13 cellular contexts compared by ENCODE assay signal in genomic region chr6:74870403-74870802, GRCh38.
DNase-seq lines count a peak whose midpoint lies in the region; ATAC-seq, FAIRE-seq and TF ChIP-seq lines count a peak whose summit lies in the region.
"Had no signal": no experiment of that assay in that cellular context is flagged by ENCODE, and none has a peak within 500 bp of the region (broad histone marks: within the 10 kb centered on the region; RNA-seq: fewer than 3 reads in every experiment).

No MANE protein-coding gene starts in this region.

- no peak overlapping the region for H3K27ac ChIP-seq in GM12878 (ENCODE audit: control insufficient read depth, insufficient read depth)
- no peak overlapping the region for H3K27ac ChIP-seq in neural progenitor cell
- no peak overlapping the region for H3K27ac ChIP-seq in right cardiac atrium (ENCODE audit: low read length)
- no peak overlapping the region for H3K27ac ChIP-seq in dorsolateral prefrontal cortex
- H3K27ac ChIP-seq: RWPE1 had no signal

- H3K9me3 ChIP-seq in GM12878 (replicated peaks; ENCODE audit: control insufficient read depth, insufficient read depth, low read length) = no peaks in the 10 kb centered on the region
- H3K9me3 ChIP-seq in neural progenitor cell (ENCODE audit: low read depth) = no peaks in the 10 kb centered on the region
- no peaks in the 10 kb centered on the region for H3K9me3 ChIP-seq in right cardiac atrium (ENCODE audit: control insufficient read depth, low read length)

- no peaks in the 10 kb centered on the region for H3K9me3 Mint-ChIP-seq in neural progenitor cell

- no peak overlapping the region for H3K4me2 ChIP-seq in GM12878 (ENCODE audit: control insufficient read depth, insufficient read depth)
- no peak overlapping the region for H3K4me2 ChIP-seq in neural progenitor cell

- H3K27ac Mint-ChIP-seq in neural progenitor cell = no peak overlapping the region
- H3K27ac Mint-ChIP-seq: activated naive CD4-positive, alpha-beta T cell treated with anti-CD3 and anti-CD28 coated beads, Interleukin-2, amount 50 U/mL, for 24 hours had no signal

- RAD21 ChIA-PET in GM12878 (lab: Charles Lee; ENCODE audit: unreplicated experiment) = no interaction called here

- intact Hi-C loops in GM12878 (cut with micrococcal nuclease; ENCODE audit: unreplicated experiment) (no loop called here), right cardiac atrium (cut with DNase I) (no loop called here), dorsolateral prefrontal cortex (cut with DNase I) (no loop called here)

- no peaks in the 10 kb centered on the region for H3K36me3 Mint-ChIP-seq in neural progenitor cell
- H3K36me3 Mint-ChIP-seq: activated naive CD4-positive, alpha-beta T cell treated with anti-CD3 and anti-CD28 coated beads, Interleukin-2, amount 50 U/mL, for 24 hours had no signal

- H3K9ac ChIP-seq in GM12878 (ENCODE audit: control insufficient read depth, insufficient read depth, low read length) (no peak overlapping the region), neural progenitor cell (no peak overlapping the region)

- CTCF ChIA-PET in GM12878 (lab: Yijun Ruan, JAX) = interaction anchor here (0.8 to 0.9 kb wide), 2 partner anchors 462 to 779 kb away, joined by 3 read pairs; no protein-coding TSS in a partner anchor

- WGBS in GM12878 (ENCODE audit: insufficient coverage, insufficient replicate concordance, low lambda C conversion rate, missing lambda C conversion rate) = 27% methylated on average over 2 of the region's 2 CpGs
- WGBS in right cardiac atrium = 44% methylated on average over 2 of the region's 2 CpGs

- H3K79me2 ChIP-seq in GM12878 (ENCODE audit: control insufficient read depth, insufficient read depth, low read length) (no peaks in the 10 kb centered on the region), neural progenitor cell (ENCODE audit: low read depth) (no peaks in the 10 kb centered on the region)

- no peak for TF ChIP-seq EP300 in GM12878 (IDR thresholded peaks at IDR 0.05; ENCODE audit: borderline replicate concordance in 1 of 2, control insufficient read depth in 1 of 2, low read depth in 2 of 2, low read length in 2 of 2)

- peak; percentile 64 for ATAC-seq in HG03342 (IDR thresholded peaks at IDR 0.05; ENCODE audit: unreplicated experiment)
- ATAC-seq in GM12878 = peak; percentile 70
- ATAC-seq in right cardiac atrium = no peak

- TF ChIP-seq CTCF in GM12878 (IDR thresholded peaks at IDR 0.05 in 2 of 3, conservative IDR thresholded peaks at IDR 0.05 in 1 of 3; ENCODE audit: control insufficient read depth in 2 of 3, extremely low read depth in 1 of 3, insufficient read depth in 1 of 3, low read depth in 3 of 3, low read length in 3 of 3) (0 out of 6 replicates have a peak, but pooled peaks of 1 of the 3 experiments have one; percentile 10), neural progenitor cell (IDR thresholded peaks at IDR 0.05) (peak; percentile 21), dorsolateral prefrontal cortex (IDR thresholded peaks at IDR 0.05 in 54 of 56, conservative IDR thresholded peaks at IDR 0.05 in 2 of 56; ENCODE audit: low read depth in 1 of 56, partially characterized antibody in 56 of 56) (peak in 3 of 56 donors; percentile 14 to 20 (median 15))

- FAIRE-seq in GM12891 (lab: Jason Lieb, UNC) = peak; percentile 41
- FAIRE-seq in GM12878 (lab: Jason Lieb, UNC) = no peak

- TF ChIP-seq RAD21 in GM12878 (IDR thresholded peaks at IDR 0.05; ENCODE audit: insufficient read depth, low read depth, low read length) = no peak

- no peaks in the 10 kb centered on the region for H3F3A ChIP-seq in neural progenitor cell (ENCODE audit: low read depth)

- H3K4me1 ChIP-seq in GM12878 (ENCODE audit: control insufficient read depth, insufficient read depth, low read length) = no peaks in the 10 kb centered on the region
- no peaks in the 10 kb centered on the region for H3K4me1 ChIP-seq in neural progenitor cell
- no peaks in the 10 kb centered on the region for H3K4me1 ChIP-seq in right cardiac atrium (ENCODE audit: control insufficient read depth, insufficient read depth, low read length)

- H3K27me3 ChIP-seq in GM12878 (replicated peaks in 1 of 2; ENCODE audit: control insufficient read depth in 2 of 2, insufficient read depth in 2 of 2, low read length in 1 of 2) = no peaks in the 10 kb centered on the region
- no peaks in the 10 kb centered on the region for H3K27me3 ChIP-seq in neural progenitor cell
- H3K27me3 ChIP-seq in right cardiac atrium (ENCODE audit: control insufficient read depth, insufficient read depth) = no peaks in the 10 kb centered on the region
- H3K27me3 ChIP-seq in dorsolateral prefrontal cortex = no peaks in the 10 kb centered on the region

- no peaks in the 10 kb centered on the region for H3K27me3 Mint-ChIP-seq in neural progenitor cell (ENCODE audit: insufficient read depth, low read depth)
- H3K27me3 Mint-ChIP-seq: activated naive CD4-positive, alpha-beta T cell treated with anti-CD3 and anti-CD28 coated beads, Interleukin-2, amount 50 U/mL, for 24 hours had no signal

- BruUV-seq in GM12878 (replicated peaks; lab: Mats Ljungman, UMichigan) = no TSS peak

- TF ChIP-seq POLR2A in GM12891 (IDR thresholded peaks at IDR 0.05; ENCODE audit: low read depth, low read length) = no peak
- no peak for TF ChIP-seq POLR2A in GM12878 (IDR thresholded peaks at IDR 0.05; ENCODE audit: low read depth, low read length)

- no peak overlapping the region for H3K4me3 Mint-ChIP-seq in neural progenitor cell
- H3K4me3 Mint-ChIP-seq: activated naive CD4-positive, alpha-beta T cell treated with anti-CD3 and anti-CD28 coated beads, Interleukin-2, amount 50 U/mL, for 24 hours had no signal

- H3K36me3 ChIP-seq in GM12878 (ENCODE audit: control insufficient read depth in 2 of 2, insufficient read depth in 2 of 2, low read length in 1 of 2) (no peaks in the 10 kb centered on the region), neural progenitor cell (no peaks in the 10 kb centered on the region)

- POLR2A ChIA-PET in GM12878 (lab: Charles Lee) = no interaction called here

- no peaks in the 10 kb centered on the region for H4K20me1 ChIP-seq in GM12878 (ENCODE audit: control insufficient read depth, insufficient read depth)
- H4K20me1 ChIP-seq in neural progenitor cell (ENCODE audit: low read depth) = no peaks in the 10 kb centered on the region

- no peak for DNase-seq in GM12891 (ENCODE audit: insufficient read length, low spot score)
- no peak for DNase-seq in GM12878 (ENCODE audit: low read depth, low spot score)
- DNase-seq in neural progenitor cell (ENCODE audit: low spot score) = no peak
- DNase-seq in stimulated activated CD8-positive, alpha-beta memory T cell treated with anti-CD3 and anti-CD28 coated beads, Interleukin-4, amount 100 ng/mL, for 48 hours = no peak
- DNase-seq in right cardiac atrium = no peak
- no peak for DNase-seq in NCI-H146 (lab: John Stamatoyannopoulos, UW)
- DNase-seq in dorsolateral prefrontal cortex = no peak
- DNase-seq: effector CD4-positive, alpha-beta T cell; NCI-H345; retina had no signal

- in situ Hi-C loops in GM12878 (cut with MboI) = no loop called here

- SMC1A ChIA-PET in GM12878 (lab: Charles Lee; ENCODE audit: uncharacterized antibody, unreplicated experiment) = interaction anchor here (0.9 kb wide), 1 partner anchor 16 kb away, joined by 3 read pairs; no protein-coding TSS in a partner anchor

- H3K4me3 ChIP-seq in GM12878 (no peak overlapping the region), neural progenitor cell (no peak overlapping the region), right cardiac atrium (ENCODE audit: low read length) (no peak overlapping the region), dorsolateral prefrontal cortex (no peak overlapping the region)

- no peak overlapping the region for H2AFZ ChIP-seq in GM12878 (ENCODE audit: control insufficient read depth, low read depth, low read length)
- H2AFZ ChIP-seq in neural progenitor cell (replicated peaks) = no peak overlapping the region

- no peaks in the 10 kb centered on the region for H3K4me1 Mint-ChIP-seq in neural progenitor cell
- H3K4me1 Mint-ChIP-seq: activated naive CD4-positive, alpha-beta T cell treated with anti-CD3 and anti-CD28 coated beads, Interleukin-2, amount 50 U/mL, for 24 hours had no signal

TF ChIP-seq in GM12891, 5 proteins besides CTCF, POLR2A, EP300 and RAD21:
- no peak for TF ChIP-seq POLR2AphosphoS5 (IDR thresholded peaks at IDR 0.05; ENCODE audit: low read depth, low read length)
- no peak for TF ChIP-seq PAX5 (IDR thresholded peaks at IDR 0.05; ENCODE audit: insufficient read depth, low read length, severe bottlenecking)
- no peak for TF ChIP-seq POU2F2 (IDR thresholded peaks at IDR 0.05; ENCODE audit: low read depth, low read length)
- TF ChIP-seq TAF1 (IDR thresholded peaks at IDR 0.05; ENCODE audit: low read depth, low read length) = no peak
- TF ChIP-seq SPI1 (IDR thresholded peaks at IDR 0.05; ENCODE audit: low read depth, low read length) = no peak
TF ChIP-seq in GM12891: peak in this region for 0.

TF ChIP-seq in GM12878, 131 proteins besides CTCF, POLR2A, EP300 and RAD21:
- peak; percentile 15 to 32; a peak in 1 of 4 replicates for TF ChIP-seq IKZF2 (IDR thresholded peaks at IDR 0.05)
- TF ChIP-seq RCOR1 (conservative IDR thresholded peaks at IDR 0.05; ENCODE audit: low read depth, low read length) = no peak
- peak; percentile 29; the same call in 1 of the 2 replicates for TF ChIP-seq ATF7 (IDR thresholded peaks at IDR 0.05; ENCODE audit: low read depth)
- no peak for TF ChIP-seq IRF4 (IDR thresholded peaks at IDR 0.05; ENCODE audit: low read depth, low read length)

Comparison
In these comparisons a context has a peak if more than half of its experiments do, and no peak if none do; other contexts are left out.
1. ATAC-seq: peak in HG03342 (single experiment) and GM12878 (single experiment); none in right cardiac atrium (0 of 2).